In the genomic region with DNA sequence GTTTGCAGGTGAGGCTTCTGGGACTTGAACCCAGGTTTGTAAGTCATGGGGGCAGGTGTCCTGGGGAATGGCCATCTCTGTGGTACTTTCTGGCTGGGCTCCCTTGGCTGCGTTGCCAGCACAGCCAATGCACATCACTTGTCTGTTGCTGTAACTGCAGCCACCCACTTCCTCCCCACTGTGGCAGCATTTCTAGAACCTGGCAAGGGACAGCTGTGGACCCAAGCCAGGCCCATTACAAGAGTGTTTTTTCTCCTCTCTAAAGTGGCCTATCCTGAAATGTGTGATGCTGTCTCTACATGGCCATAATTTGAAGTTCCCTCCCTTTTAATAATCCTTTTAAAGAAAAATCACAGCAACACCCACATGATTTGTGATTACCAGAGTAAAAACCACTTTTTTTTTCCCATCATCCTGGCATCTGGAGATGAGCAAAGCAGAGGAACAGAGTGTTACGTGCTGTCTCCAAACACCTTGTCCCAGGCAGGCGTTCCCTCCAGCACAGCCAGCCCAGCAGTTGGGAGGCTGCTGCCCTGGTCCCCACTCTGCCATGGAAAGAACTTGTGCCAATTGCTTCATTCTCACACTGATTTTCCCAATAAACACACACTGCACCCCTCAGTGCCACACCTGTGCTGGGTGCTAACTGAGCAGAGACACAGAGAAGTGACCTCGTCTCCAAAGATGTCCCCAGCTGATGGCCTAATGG, we compare ENCODE assay signal across 22 cellular contexts.
DNase-seq lines count a peak whose midpoint lies in the region; ATAC-seq and TF ChIP-seq lines count a peak whose summit lies in the region.
"Had no signal": no experiment of that assay in that cellular context is flagged by ENCODE, and none has a peak within 500 bp of the region (broad histone marks: within the 10 kb centered on the region; RNA-seq: fewer than 3 reads in every experiment).

No MANE protein-coding gene starts in this region.

- no peaks in the 10 kb centered on the region for H3K27me3 ChIP-seq in gastroesophageal sphincter

- peak in 1 of 4 experiments; percentile 4 for TF ChIP-seq CTCF in gastroesophageal sphincter (IDR thresholded peaks at IDR 0.05)

- ATAC-seq in Right ventricle myocardium superior (ENCODE audit: poor library complexity) (peak; percentile 75), gastroesophageal sphincter (peak; percentile 40), HG03280 (IDR thresholded peaks at IDR 0.05; ENCODE audit: unreplicated experiment) (no peak)
- ATAC-seq: A549; activated CD8-positive, alpha-beta T cell treated with anti-CD3 and anti-CD28 coated beads for 36 hours; activated T-cell treated with anti-CD3 and anti-CD28 coated beads, Interleukin-2, amount 50 U/mL, for 72 hours; CD8-positive, alpha-beta T cell; T-helper 17 cell; WTC11 had no signal

- no peak overlapping the region for H3K4me3 ChIP-seq in gastroesophageal sphincter
- H3K4me3 ChIP-seq: A549, thoracic aorta had no signal

- TF ChIP-seq EP300 in gastroesophageal sphincter (IDR thresholded peaks at IDR 0.05) = no peak

- peaks cover 0 to 31% (median 0%) of the 10 kb centered on the region in 3 donors for H3K4me1 ChIP-seq in gastroesophageal sphincter

- no peaks in the 10 kb centered on the region for H3K9me3 ChIP-seq in gastroesophageal sphincter
- H3K9me3 ChIP-seq: A549, thoracic aorta had no signal

- peak overlapping the region in 3 of 4 donors; percentile 21 to 53 (median 51) for H3K27ac ChIP-seq in gastroesophageal sphincter
- H3K27ac ChIP-seq: thoracic aorta had no signal

- no peak for TF ChIP-seq POLR2A in gastroesophageal sphincter (IDR thresholded peaks at IDR 0.05)

- peak; percentile 79 for DNase-seq in Right ventricle myocardium superior
- no peak for DNase-seq in cardiac septum (ENCODE audit: low spot score)
- peak; percentile 35 to 94 (median 64) for DNase-seq in posterior cingulate gyrus
- no peak for DNase-seq in amniotic stem cell (lab: John Stamatoyannopoulos, UW)
- no peak for DNase-seq in HuH-7 (ENCODE audit: low spot score)
- no peak for DNase-seq in T-helper 1 cell
- DNase-seq: activated CD8-positive, alpha-beta T cell treated with anti-CD3 and anti-CD28 coated beads for 36 hours; activated naive CD8-positive, alpha-beta T cell treated with anti-CD3 and anti-CD28 coated beads, Interleukin-2, amount 10 ng/mL, durations not matched to agents 7 days and 5 days; activated T-cell treated with anti-CD3 and anti-CD28 coated beads, Interleukin-2, amount 50 U/mL, for 72 hours; CD8-positive, alpha-beta T cell; HFFc6; KBM-7; NCI-H1417; NCI-H226; SIG-M5; stimulated activated CD4-positive, alpha-beta T cell treated with anti-CD3 and anti-CD28 coated beads, Interleukin-4, amount 100 ng/mL, for 4 hours; T-helper 17 cell had no signal

- WGBS in gastroesophageal sphincter (ENCODE audit: low coverage in 1 of 2), 2 donors = 40 to 51% methylated on average over 1 to 3 of the region's 4 CpGs

- intact Hi-C loops in Right ventricle myocardium superior (cut with DNase I) = no loop called here
- intact Hi-C loops in cardiac septum (cut with DNase I) = no loop called here
- intact Hi-C loops in posterior cingulate gyrus (cut with DNase I) = no loop called here

- H3K36me3 ChIP-seq in gastroesophageal sphincter = no peaks in the 10 kb centered on the region
- H3K36me3 ChIP-seq: thoracic aorta had no signal

Comparison
In these comparisons a context has a peak if more than half of its experiments do, and no peak if none do; other contexts are left out.
1. DNase-seq: peak in Right ventricle myocardium superior (single experiment) and posterior cingulate gyrus (10 of 10); none in cardiac septum (single experiment), amniotic stem cell (single experiment), HuH-7 (single experiment) and T-helper 1 cell (0 of 5).